Comparison of ENCODE assay signal across 14 cellular contexts in genomic region chr17:862584-862983, GRCh38.
DNase-seq lines count a peak whose midpoint lies in the region; ATAC-seq and TF ChIP-seq lines count a peak whose summit lies in the region.
"Had no signal": no experiment of that assay in that cellular context is flagged by ENCODE, and none has a peak within 500 bp of the region (broad histone marks: within the 10 kb centered on the region; RNA-seq: fewer than 3 reads in every experiment).

No MANE protein-coding gene starts in this region.

- H3K27ac Mint-ChIP-seq in activated CD4-positive, alpha-beta T cell treated with anti-CD3 and anti-CD28 coated beads, Interleukin-2, amount 10 ng/mL, durations not matched to agents 24 days and 14 days, result no peak overlapping the region
- H3K27ac Mint-ChIP-seq: CD4-positive, alpha-beta memory T cell had no signal

- H3F3A ChIP-seq in OCI-LY1 (ENCODE audit: insufficient read depth, low read length), result no peaks in the 10 kb centered on the region

- in situ Hi-C loops in GM13976 (cut with MboI; ENCODE audit: low sequenced_read_pairs, unreplicated experiment), result no loop called here

- no peaks in the 10 kb centered on the region for H3K36me3 ChIP-seq in OCI-LY1 (ENCODE audit: insufficient read depth, low read length)
- no peaks in the 10 kb centered on the region for H3K36me3 ChIP-seq in muscle layer of duodenum (ENCODE audit: control insufficient read depth in 1 of 2, insufficient read depth in 2 of 2, low read length in 2 of 2)
- H3K36me3 ChIP-seq in rectal smooth muscle tissue (ENCODE audit: control insufficient read depth, insufficient read depth, low read length), result no peaks in the 10 kb centered on the region
- H3K36me3 ChIP-seq in prostate gland, result no peaks in the 10 kb centered on the region

- ATAC-seq in HG03097 (IDR thresholded peaks at IDR 0.05; ENCODE audit: low FRiP score, unreplicated experiment), result no peak
- ATAC-seq: GM12878, K562 had no signal

- H3K27me3 ChIP-seq in OCI-LY1 (ENCODE audit: insufficient read depth, low read length), result peaks cover 5% of the 10 kb centered on the region; the same call in 1 of the 2 replicates
- H3K27me3 ChIP-seq in muscle layer of duodenum (ENCODE audit: low read depth, low read length), result no peaks in the 10 kb centered on the region
- H3K27me3 ChIP-seq in rectal smooth muscle tissue (ENCODE audit: control insufficient read depth, insufficient read depth, low read length), result no peaks in the 10 kb centered on the region
- H3K27me3 ChIP-seq in prostate gland (replicated peaks; ENCODE audit: insufficient read depth), result no peaks in the 10 kb centered on the region

- H3K27ac ChIP-seq in OCI-LY1 (ENCODE audit: low read depth, low read length, poor library complexity, severe bottlenecking), result no peak overlapping the region
- H3K27ac ChIP-seq in muscle layer of duodenum (ENCODE audit: low read length), result peak overlapping the region; percentile 54
- peak overlapping the region; percentile 63 for H3K27ac ChIP-seq in rectal smooth muscle tissue (ENCODE audit: low read depth, low read length)
- H3K27ac ChIP-seq in prostate gland, result no peak overlapping the region
- H3K27ac ChIP-seq: C4-2B had no signal

- TF ChIP-seq POLR2A in prostate gland (IDR thresholded peaks at IDR 0.05), result no peak

- no peaks in the 10 kb centered on the region for H4K20me1 ChIP-seq in OCI-LY1 (ENCODE audit: insufficient read depth, low read length)

- no peak overlapping the region for H3K4me3 Mint-ChIP-seq in activated CD4-positive, alpha-beta T cell treated with anti-CD3 and anti-CD28 coated beads, Interleukin-2, amount 10 ng/mL, durations not matched to agents 24 days and 14 days
- H3K4me3 Mint-ChIP-seq: CD4-positive, alpha-beta memory T cell had no signal

- no peak for DNase-seq in GM13976 (ENCODE audit: low spot score)
- DNase-seq in prostate gland (ENCODE audit: low spot score), result no peak
- DNase-seq in activated CD4-positive, alpha-beta T cell treated with anti-CD3 and anti-CD28 coated beads, Interleukin-2, amount 10 ng/mL, durations not matched to agents 24 days and 14 days, result no peak
- DNase-seq: ACHN; CD4-positive, alpha-beta memory T cell; DMS79 had no signal

- H3K9me3 Mint-ChIP-seq in activated CD4-positive, alpha-beta T cell treated with anti-CD3 and anti-CD28 coated beads, Interleukin-2, amount 10 ng/mL, durations not matched to agents 24 days and 14 days, result no peaks in the 10 kb centered on the region
- H3K9me3 Mint-ChIP-seq: CD4-positive, alpha-beta memory T cell had no signal

- H3K9ac ChIP-seq in OCI-LY1 (ENCODE audit: low read length), result no peak overlapping the region
- no peak overlapping the region for H3K9ac ChIP-seq in rectal smooth muscle tissue (ENCODE audit: low read length)

- peaks cover 13% of the 10 kb centered on the region for H3K27me3 Mint-ChIP-seq in activated CD4-positive, alpha-beta T cell treated with anti-CD3 and anti-CD28 coated beads, Interleukin-2, amount 10 ng/mL, durations not matched to agents 24 days and 14 days

- intact Hi-C loops in prostate gland (cut with DNase I), result no loop called here
- intact Hi-C loops in activated CD4-positive, alpha-beta T cell treated with anti-CD3 and anti-CD28 coated beads, Interleukin-2, amount 10 ng/mL, durations not matched to agents 24 days and 14 days (cut with micrococcal nuclease), result no loop called here

- TF ChIP-seq CTCF in OCI-LY1 (IDR thresholded peaks at IDR 0.05; ENCODE audit: low read length) (no peak), GM13976 (IDR thresholded peaks at IDR 0.05; ENCODE audit: borderline replicate concordance, control extremely low read depth, extremely low read depth, insufficient read depth, missing control alignments) (no peak), prostate gland (IDR thresholded peaks at IDR 0.05) (no peak)

- no peaks in the 10 kb centered on the region for H3K79me2 ChIP-seq in OCI-LY1 (ENCODE audit: insufficient read depth, low read length)

- peak overlapping the region; percentile 89 for H3K4me3 ChIP-seq in OCI-LY1 (ENCODE audit: low read depth, low read length, poor library complexity, severe bottlenecking)
- H3K4me3 ChIP-seq in muscle layer of duodenum (ENCODE audit: low read depth in 1 of 2, low read length in 2 of 2), result no peak overlapping the region
- H3K4me3 ChIP-seq in rectal smooth muscle tissue (ENCODE audit: low read length), result no peak overlapping the region
- no peak overlapping the region for H3K4me3 ChIP-seq in prostate gland
- H3K4me3 ChIP-seq: GM12878, K562 had no signal

- WGBS in prostate gland, result 69% methylated on average over 7 of the region's 7 CpGs

- no peaks in the 10 kb centered on the region for H3K9me2 ChIP-seq in OCI-LY1 (ENCODE audit: low read depth, low read length)

- H3K9me3 ChIP-seq in OCI-LY1 (ENCODE audit: low read length) (no peaks in the 10 kb centered on the region), muscle layer of duodenum (ENCODE audit: control insufficient read depth in 1 of 2, low read length in 2 of 2) (no peaks in the 10 kb centered on the region), prostate gland (no peaks in the 10 kb centered on the region)
- H3K9me3 ChIP-seq: HAP-1 had no signal

- H3K4me2 ChIP-seq in OCI-LY1 (ENCODE audit: low read length), result no peak overlapping the region

- H2AFZ ChIP-seq in OCI-LY1 (ENCODE audit: low read length), result no peak overlapping the region

- no peaks in the 10 kb centered on the region for H3K36me3 Mint-ChIP-seq in activated CD4-positive, alpha-beta T cell treated with anti-CD3 and anti-CD28 coated beads, Interleukin-2, amount 10 ng/mL, durations not matched to agents 24 days and 14 days (ENCODE audit: low read depth)
- H3K36me3 Mint-ChIP-seq: CD4-positive, alpha-beta memory T cell had no signal

- no peaks in the 10 kb centered on the region for H3K4me1 Mint-ChIP-seq in activated CD4-positive, alpha-beta T cell treated with anti-CD3 and anti-CD28 coated beads, Interleukin-2, amount 10 ng/mL, durations not matched to agents 24 days and 14 days
- H3K4me1 Mint-ChIP-seq: CD4-positive, alpha-beta memory T cell had no signal

- peaks cover 20% of the 10 kb centered on the region for H3K4me1 ChIP-seq in OCI-LY1 (ENCODE audit: insufficient read depth, low read length, severe bottlenecking)
- peaks cover 9 to 13% of the 10 kb centered on the region in 2 donors for H3K4me1 ChIP-seq in muscle layer of duodenum (ENCODE audit: control insufficient read depth in 1 of 2, insufficient read depth in 2 of 2, low read length in 2 of 2)
- H3K4me1 ChIP-seq in rectal smooth muscle tissue (ENCODE audit: control insufficient read depth, insufficient read depth, low read length), result peaks cover 31% of the 10 kb centered on the region
- no peaks in the 10 kb centered on the region for H3K4me1 ChIP-seq in prostate gland (replicated peaks)

Comparison
In these comparisons a context has a peak if more than half of its experiments do, and no peak if none do; other contexts are left out.
1. H3K27ac ChIP-seq: peak in muscle layer of duodenum (single experiment) and rectal smooth muscle tissue (single experiment); none in OCI-LY1 (single experiment) and prostate gland (0 of 2).